ENCODE assay signal across 8 cellular contexts in the genomic region with DNA sequence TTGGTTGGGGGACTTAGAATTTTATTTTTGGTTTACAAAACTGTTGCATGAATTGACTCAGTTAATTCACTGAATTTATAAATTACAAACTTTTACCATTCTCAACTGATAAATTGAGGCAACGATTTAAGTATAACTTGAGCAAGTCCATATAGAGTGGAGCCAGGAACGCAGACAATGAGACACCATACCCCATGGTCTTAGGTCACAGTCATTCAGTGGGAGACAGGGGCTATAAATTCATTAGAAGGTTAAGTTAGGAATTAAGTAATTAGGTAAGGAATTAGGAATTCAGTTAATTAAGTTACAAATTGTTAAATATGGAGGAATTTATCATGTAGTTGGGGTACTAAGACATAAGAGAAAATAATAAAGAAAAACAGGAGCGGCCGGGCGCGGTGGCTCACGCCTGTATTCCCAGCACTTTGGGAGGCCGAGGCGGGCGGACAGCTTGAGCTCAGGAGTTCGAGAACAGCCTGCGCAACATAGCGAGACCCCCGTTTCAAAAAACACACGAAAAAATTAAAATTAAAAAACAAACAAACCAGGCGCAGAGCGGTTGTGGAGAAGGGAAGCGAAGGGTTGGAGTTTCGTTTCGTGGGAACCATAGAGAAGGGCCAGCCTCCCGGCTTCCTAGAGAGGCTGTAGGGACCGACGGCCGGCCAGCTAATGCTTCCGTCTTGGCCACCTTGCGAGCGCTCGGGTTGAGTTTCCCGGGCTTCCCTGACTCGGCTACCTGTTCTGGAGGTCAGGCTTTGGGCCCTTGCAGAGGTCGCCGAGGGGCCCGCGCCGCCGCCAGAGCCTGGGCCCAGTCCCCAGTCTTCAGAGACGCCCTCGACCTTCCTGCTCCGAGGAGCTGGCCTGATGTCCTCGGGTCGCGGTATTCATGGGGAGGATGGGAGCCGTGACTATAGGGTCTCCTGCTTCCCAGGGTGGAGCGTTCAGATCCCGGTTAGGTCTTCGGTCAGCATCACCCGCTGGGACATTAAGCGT. TPM values are rescaled to one million over a fixed set of nuclear protein-coding genes. Genes with fewer than 3 reads are reported as not detected.
DNase-seq lines count a peak whose midpoint lies in the region; ATAC-seq and TF ChIP-seq lines count a peak whose summit lies in the region.

A gene (plus strand): TSS at position 645 of the 993 bp plus-strand sequence. CDS start 858 bp downstream, outside the sequence.

- ATAC-seq in GM19397 (IDR thresholded peaks at IDR 0.05; ENCODE audit: unreplicated experiment) (peak; percentile 84), PC-3 (peak; percentile 90), natural killer cell (peak; percentile 96 to 97 (median 97))

- POLR2A ChIA-PET in PC-3 (lab: Charles Lee; ENCODE audit: unreplicated experiment): interaction anchor here (0.6 kb wide), 2 partner anchors 30 to 737 kb away, joined by 3 read pairs; no protein-coding TSS in a partner anchor

- peak within 1 kb of the TSS; percentile 100 for H2AFZ ChIP-seq in PC-3 (ENCODE audit: low read length)

- H3K79me2 ChIP-seq in PC-3 (ENCODE audit: low read length): no peaks in the 10 kb centered on the region

- no peaks in the 10 kb centered on the region for H3K9me3 ChIP-seq in PC-3 (ENCODE audit: low read length)

- DNase-seq in Calu3 (peak; percentile 62), HL-60 (ENCODE audit: low read depth in 1 of 2, low spot score in 1 of 2) (peak in 1 of 2 experiments; percentile 77), PC-3 (peak; percentile 75), fibroblast of pulmonary artery (ENCODE audit: low read depth) (peak; percentile 81), natural killer cell (peak; percentile 63), substantia nigra (lab: John Stamatoyannopoulos, UW) (peak in 48 of 49 donors; percentile 3 to 73 (median 44))
- DNase-seq in activated effector memory CD4-positive, alpha-beta T cell treated with Interleukin-2 at 50 U/mL for 16 hours: peak; percentile 42

- no peak for TF ChIP-seq CTCF in Calu3 (IDR thresholded peaks at IDR 0.05; ENCODE audit: unreplicated experiment)
- no peak for TF ChIP-seq CTCF in HL-60 (IDR thresholded peaks at IDR 0.05; ENCODE audit: insufficient read depth, low read length)
- TF ChIP-seq CTCF in PC-3 (conservative IDR thresholded peaks at IDR 0.05; ENCODE audit: low read depth, low read length): no peak
- no peak for TF ChIP-seq CTCF in fibroblast of pulmonary artery (IDR thresholded peaks at IDR 0.05; ENCODE audit: low read length, missing control alignments)
- TF ChIP-seq CTCF in natural killer cell (IDR thresholded peaks at IDR 0.05): no peak

- BruUV-seq in Calu3 (replicated peaks; lab: Mats Ljungman, UMichigan) (no TSS peak), PC-3 (replicated peaks; lab: Mats Ljungman, UMichigan) (TSS peak; percentile 95)

- peak within 1 kb of the TSS; percentile 93 for H3K27ac Mint-ChIP-seq in Calu3 (ENCODE audit: unreplicated experiment)
- H3K27ac Mint-ChIP-seq in natural killer cell: peak within 1 kb of the TSS; percentile 95 to 97

- H3K27me3 ChIP-seq in HL-60 (ENCODE audit: insufficient read depth, poor library complexity, severe bottlenecking) (no peaks in the 10 kb centered on the region), PC-3 (ENCODE audit: low read length) (no peaks in the 10 kb centered on the region)

- H4K20me1 ChIP-seq in PC-3 (ENCODE audit: low read length): no peaks in the 10 kb centered on the region

- intact Hi-C loops in Calu3 (cut with micrococcal nuclease; ENCODE audit: unreplicated experiment): loop anchor here (1.0 to 2.0 kb wide), 2 partner anchors 29 to 48 kb away; a partner anchor contains a TSS
- intact Hi-C loops in PC-3 (cut with micrococcal nuclease): loop anchor here (1.0 to 2.0 kb wide), 3 partner anchors 24 to 49 kb away; no protein-coding TSS in a partner anchor
- intact Hi-C loops in natural killer cell (cut with micrococcal nuclease): loop anchor here (1.0 kb wide), 2 partner anchors 23 to 48 kb away; a partner anchor contains a TSS

- peak within 1 kb of the TSS; percentile 97 for H3K4me2 ChIP-seq in PC-3 (ENCODE audit: low read length)

- peaks cover 5% of the 10 kb centered on the region; the same call in 1 of the 2 replicates for H3K4me1 ChIP-seq in PC-3 (ENCODE audit: insufficient read depth, low read length)

- no peaks in the 10 kb centered on the region for H3K36me3 ChIP-seq in PC-3 (ENCODE audit: low read depth, low read length)

- H3K9me2 ChIP-seq in PC-3 (replicated peaks; ENCODE audit: low read length): no peaks in the 10 kb centered on the region

- H3K27me3 Mint-ChIP-seq in Calu3 (ENCODE audit: unreplicated experiment) (no peaks in the 10 kb centered on the region), natural killer cell (ENCODE audit: low read depth in 2 of 2) (no peaks in the 10 kb centered on the region)

- peak within 1 kb of the TSS; percentile 72 for H3K4me3 ChIP-seq in HL-60 (replicated peaks; ENCODE audit: insufficient read depth, low read length)
- H3K4me3 ChIP-seq in PC-3 (ENCODE audit: low read length): peak within 1 kb of the TSS; percentile 82
- peak within 1 kb of the TSS; percentile 87 for H3K4me3 ChIP-seq in fibroblast of pulmonary artery (replicated peaks; ENCODE audit: low read depth, low read length)

- CTCF ChIA-PET in Calu3 (lab: Charles Lee): interaction anchor here (1.8 kb wide), 1 partner anchor 29 kb away, joined by 5 read pairs; a partner anchor contains a TSS
- CTCF ChIA-PET in PC-3 (lab: Charles Lee): no interaction called here

- H3F3A ChIP-seq in PC-3 (ENCODE audit: low read length, unreplicated experiment): no peaks in the 10 kb centered on the region

- H3K36me3 Mint-ChIP-seq in Calu3 (ENCODE audit: insufficient read depth, unreplicated experiment) (peaks cover 15% of the 10 kb centered on the region), natural killer cell (no peaks in the 10 kb centered on the region)

- peak within 1 kb of the TSS; percentile 85 for H3K9ac ChIP-seq in PC-3 (ENCODE audit: low read length)

- no peaks in the 10 kb centered on the region for H3K9me3 Mint-ChIP-seq in Calu3 (ENCODE audit: low read depth, unreplicated experiment)
- no peaks in the 10 kb centered on the region for H3K9me3 Mint-ChIP-seq in natural killer cell

- H3K4me1 Mint-ChIP-seq in Calu3 (ENCODE audit: low read depth, unreplicated experiment): peaks cover 12% of the 10 kb centered on the region
- H3K4me1 Mint-ChIP-seq in natural killer cell: peaks cover 21 to 30% of the 10 kb centered on the region in 2 donors

- H3K4me3 Mint-ChIP-seq in Calu3 (ENCODE audit: low read depth, unreplicated experiment) (peak within 1 kb of the TSS; percentile 81), natural killer cell (peak within 1 kb of the TSS; percentile 97)

- peak within 1 kb of the TSS; percentile 86 for H3K27ac ChIP-seq in HL-60 (replicated peaks)
- no peak within 1 kb of the TSS; the same call in 1 of the 2 replicates for H3K27ac ChIP-seq in PC-3 (ENCODE audit: low read length)
- H3K27ac ChIP-seq in substantia nigra (ENCODE audit: low read depth, low read length, poor library complexity, severe bottlenecking): peak within 1 kb of the TSS; percentile 85

RNA-seq across cellular contexts. Expression of the gene that starts here (rescaled TPM):
- total RNA-seq in Calu3 (2022) (8.3 and 8.4 TPM in 2 replicates), PC-3 (2014; rRNA removed) (3.5 and 6.0 TPM in 2 replicates), natural killer cell (10 to 100 TPM in 2 of 3 donors, 1 to 10 TPM in 1; 9.5 to 14.3 (median 10.9) TPM)
